In the genomic region with DNA sequence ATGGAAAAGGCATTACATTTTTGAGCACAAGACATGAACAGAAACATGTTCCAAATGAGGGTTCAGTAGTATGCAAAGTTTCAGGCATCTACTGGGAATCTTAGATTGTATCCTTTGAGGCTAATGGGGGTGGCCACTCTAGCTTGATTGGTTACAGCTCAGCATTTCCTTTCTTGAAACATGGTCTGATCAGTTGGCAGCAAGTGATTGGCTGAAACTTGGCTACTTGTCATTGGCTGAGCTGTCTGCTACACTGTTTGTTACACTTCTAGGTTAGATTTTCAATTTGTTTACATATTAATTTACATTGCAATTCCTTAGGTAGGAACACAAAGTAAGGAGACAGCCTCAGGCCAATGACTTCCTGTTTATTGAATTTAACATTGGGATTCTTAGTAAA, we compare ENCODE assay signal across 1 cellular context.
TF ChIP-seq lines count a peak whose summit lies in the region.

No MANE protein-coding gene starts in this region.

TF ChIP-seq in H1, 55 proteins besides CTCF, POLR2A, EP300 and RAD21:
- TF ChIP-seq ZNF274 (IDR thresholded peaks at IDR 0.05; ENCODE audit: borderline replicate concordance, extremely low read depth, low read length) (no peak), SP2 (IDR thresholded peaks at IDR 0.05; ENCODE audit: low read length) (no peak), BACH1 (IDR thresholded peaks at IDR 0.05; ENCODE audit: low read length) (no peak), TBP (IDR thresholded peaks at IDR 0.05; ENCODE audit: low read depth, low read length) (no peak), NRF1 (IDR thresholded peaks at IDR 0.05; ENCODE audit: low read depth, low read length) (no peak), TCF12 (IDR thresholded peaks at IDR 0.05; ENCODE audit: low read depth, low read length) (no peak), KDM4A (IDR thresholded peaks at IDR 0.05; ENCODE audit: low read depth, low read length, severe bottlenecking) (no peak), EGR1 (IDR thresholded peaks at IDR 0.05; ENCODE audit: borderline replicate concordance, low read depth, low read length) (no peak)
